Comparison of ENCODE assay signal across 12 cellular contexts in the genomic region with DNA sequence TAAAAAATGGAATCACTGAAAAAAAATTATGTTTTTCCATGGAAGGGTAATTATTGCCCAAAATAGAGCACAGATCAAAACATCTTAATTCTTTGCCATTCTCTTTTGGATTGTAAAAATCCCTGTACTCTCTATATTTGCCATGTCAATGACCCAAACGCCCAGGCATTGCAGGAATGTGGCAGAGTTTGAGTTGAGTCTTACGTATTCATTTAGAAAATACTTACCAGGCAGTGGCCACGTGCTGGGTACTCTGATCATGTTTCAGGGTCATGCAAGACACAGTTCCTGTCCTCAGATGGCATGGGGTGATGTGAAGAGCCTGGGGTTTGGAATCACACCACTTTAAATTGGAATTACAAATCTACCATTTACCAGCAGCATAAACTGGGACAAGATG.
DNase-seq lines count a peak whose midpoint lies in the region; ATAC-seq, FAIRE-seq and TF ChIP-seq lines count a peak whose summit lies in the region.
"Had no signal": no experiment of that assay in that cellular context is flagged by ENCODE, and none has a peak within 500 bp of the region (broad histone marks: within the 10 kb centered on the region; RNA-seq: fewer than 3 reads in every experiment).

No MANE protein-coding gene starts in this region.

- H3K9me3 ChIP-seq in tibial nerve = no peaks in the 10 kb centered on the region
- no peaks in the 10 kb centered on the region for H3K9me3 ChIP-seq in esophagus muscularis mucosa
- peaks cover 0 to 6% (median 0%) of the 10 kb centered on the region in 12 donors for H3K9me3 ChIP-seq in heart left ventricle

- H3K27ac ChIP-seq in ACC112 (ENCODE audit: low read depth, low read length) (no peak overlapping the region), tibial nerve (no peak overlapping the region), esophagus muscularis mucosa (replicated peaks in 1 of 4) (no peak overlapping the region), heart left ventricle (no peak overlapping the region)

- peaks cover 19% of the 10 kb centered on the region for H3K4me1 ChIP-seq in ACC112 (ENCODE audit: control insufficient read depth, insufficient read depth, low read length, unreplicated experiment)
- no peaks in the 10 kb centered on the region for H3K4me1 ChIP-seq in tibial nerve
- H3K4me1 ChIP-seq in esophagus muscularis mucosa = no peaks in the 10 kb centered on the region
- no peaks in the 10 kb centered on the region for H3K4me1 ChIP-seq in heart left ventricle

- no peaks in the 10 kb centered on the region for H3K36me3 ChIP-seq in ACC112 (ENCODE audit: insufficient read depth, low read length)
- H3K36me3 ChIP-seq in tibial nerve = no peaks in the 10 kb centered on the region
- no peaks in the 10 kb centered on the region for H3K36me3 ChIP-seq in esophagus muscularis mucosa
- no peaks in the 10 kb centered on the region for H3K36me3 ChIP-seq in heart left ventricle

- WGBS in tibial nerve, 2 donors = 11 to 13% methylated on average over 3 of the region's 3 CpGs
- 44% methylated on average over 3 of the region's 3 CpGs for WGBS in esophagus muscularis mucosa
- WGBS in heart left ventricle, 4 donors = 17 to 32% (median 29%) methylated on average over 3 of the region's 3 CpGs

- no peak for TF ChIP-seq CTCF in tibial nerve (IDR thresholded peaks at IDR 0.05)
- TF ChIP-seq CTCF in esophagus muscularis mucosa (IDR thresholded peaks at IDR 0.05) = no peak
- no peak for TF ChIP-seq CTCF in heart left ventricle (IDR thresholded peaks at IDR 0.05)

- H3K79me2 ChIP-seq in ACC112 (ENCODE audit: control insufficient read depth, insufficient read depth, low read length, unreplicated experiment) = no peaks in the 10 kb centered on the region

- H3K4me3 ChIP-seq in ACC112 (ENCODE audit: low read depth, low read length) (no peak overlapping the region), tibial nerve (no peak overlapping the region), esophagus muscularis mucosa (no peak overlapping the region), heart left ventricle (no peak overlapping the region)

- H2AFZ ChIP-seq in ACC112 (ENCODE audit: low read length, unreplicated experiment) = peak overlapping the region; percentile 9

- no peak for ATAC-seq in heart left ventricle
- ATAC-seq: HCT116 had no signal

- DNase-seq in HTR-8/SVneo (ENCODE audit: insufficient read length, low spot score) (peak; percentile 48), T47D (ENCODE audit: low read depth in 1 of 2, low spot score in 1 of 2) (peak; percentile 8 to 60), kidney glomerular epithelial cell (lab: John Stamatoyannopoulos, UW) (peak; percentile 57), tibial nerve (ENCODE audit: low spot score in 2 of 2) (no peak), esophagus muscularis mucosa (ENCODE audit: extremely low spot score) (no peak), heart left ventricle (no peak)
- DNase-seq in activated effector memory CD4-positive, alpha-beta T cell treated with anti-CD3 and anti-CD28 coated beads, Interleukin-2, amount 50 U/mL, for 16 hours = no peak
- DNase-seq: activated T-cell treated with anti-CD3 and anti-CD28 coated beads, Interleukin-2, amount 50 U/mL, for 48 hours; stimulated activated CD4-positive, alpha-beta T cell treated with anti-CD3 and anti-CD28 coated beads, Interleukin-4, amount 100 ng/mL, for 1 hour had no signal

- in situ Hi-C loops in T47D (cut with HindIII; ENCODE audit: low pct_unique_long_range_greater_than_20kb, low sequenced_read_pairs) = no loop called here

- peaks cover 55% of the 10 kb centered on the region for H3K27me3 ChIP-seq in ACC112 (ENCODE audit: insufficient read depth, low read length)
- H3K27me3 ChIP-seq in tibial nerve = no peaks in the 10 kb centered on the region
- H3K27me3 ChIP-seq in esophagus muscularis mucosa = peaks cover 0 to 15% (median 0%) of the 10 kb centered on the region in 4 donors
- peaks cover 0 to 7% (median 0%) of the 10 kb centered on the region in 9 donors for H3K27me3 ChIP-seq in heart left ventricle

- no peak for FAIRE-seq in HTR-8/SVneo (lab: Jason Lieb, UNC)
- FAIRE-seq: colon had no signal

- TF ChIP-seq EP300 in tibial nerve (IDR thresholded peaks at IDR 0.05) = no peak
- no peak for TF ChIP-seq EP300 in esophagus muscularis mucosa (IDR thresholded peaks at IDR 0.05)

- intact Hi-C loops in esophagus muscularis mucosa (cut with DNase I) = no loop called here
- intact Hi-C loops in heart left ventricle (cut with DNase I) = no loop called here

- no peak for TF ChIP-seq POLR2A in tibial nerve (IDR thresholded peaks at IDR 0.05)
- TF ChIP-seq POLR2A in esophagus muscularis mucosa (IDR thresholded peaks at IDR 0.05; ENCODE audit: low read depth) = no peak
- TF ChIP-seq POLR2A in heart left ventricle (IDR thresholded peaks at IDR 0.05) = no peak

Comparison
In these comparisons a context has a peak if more than half of its experiments do, and no peak if none do; other contexts are left out.
1. DNase-seq: peak in HTR-8/SVneo (single experiment), T47D (2 of 2) and kidney glomerular epithelial cell (single experiment); none in tibial nerve (0 of 2), activated effector memory CD4-positive, alpha-beta T cell treated with anti-CD3 and anti-CD28 coated beads, Interleukin-2, amount 50 U/mL, for 16 hours (single experiment), esophagus muscularis mucosa (single experiment) and heart left ventricle (0 of 5).